In genomic region chr2:27050281-27050995, GRCh38 we compare ENCODE assay signal across 1 cellular context.
TF ChIP-seq lines count a peak whose summit lies in the region.

No MANE protein-coding gene starts in this region.

TF ChIP-seq in K562, 482 proteins besides CTCF, POLR2A, EP300 and RAD21 (continued from another document and continues in another):
- 0 out of 2 replicates have a peak, but pooled peaks have one; percentile 14 for TF ChIP-seq VEZF1 (CRISPR knock-in tag; IDR thresholded peaks at IDR 0.05)
- no peak for TF ChIP-seq ZNF197 (CRISPR knock-in tag; IDR thresholded peaks at IDR 0.05; ENCODE audit: low read depth)
- TF ChIP-seq, protein P1, sequence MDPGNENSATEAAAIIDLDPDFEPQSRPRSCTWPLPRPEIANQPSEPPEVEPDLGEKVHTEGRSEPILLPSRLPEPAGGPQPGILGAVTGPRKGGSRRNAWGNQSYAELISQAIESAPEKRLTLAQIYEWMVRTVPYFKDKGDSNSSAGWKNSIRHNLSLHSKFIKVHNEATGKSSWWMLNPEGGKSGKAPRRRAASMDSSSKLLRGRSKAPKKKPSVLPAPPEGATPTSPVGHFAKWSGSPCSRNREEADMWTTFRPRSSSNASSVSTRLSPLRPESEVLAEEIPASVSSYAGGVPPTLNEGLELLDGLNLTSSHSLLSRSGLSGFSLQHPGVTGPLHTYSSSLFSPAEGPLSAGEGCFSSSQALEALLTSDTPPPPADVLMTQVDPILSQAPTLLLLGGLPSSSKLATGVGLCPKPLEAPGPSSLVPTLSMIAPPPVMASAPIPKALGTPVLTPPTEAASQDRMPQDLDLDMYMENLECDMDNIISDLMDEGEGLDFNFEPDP (CRISPR knock-in tag; IDR thresholded peaks at IDR 0.05), result no peak
- TF ChIP-seq ZNF764 (CRISPR knock-in tag; IDR thresholded peaks at IDR 0.05; ENCODE audit: low read depth), result peak; percentile 77
- TF ChIP-seq POLR2G (IDR thresholded peaks at IDR 0.05; ENCODE audit: low read depth, low read length), result peak; percentile 78
- TF ChIP-seq NONO (IDR thresholded peaks at IDR 0.05; ENCODE audit: low read depth in 2 of 2, low read length in 1 of 2), result no peak; a peak in 1 of 4 replicates
- TF ChIP-seq ZNF551 (CRISPR knock-in tag; IDR thresholded peaks at IDR 0.05), result 0 out of 2 replicates have a peak, but pooled peaks have one; percentile 61
- no peak for TF ChIP-seq HDGF (IDR thresholded peaks at IDR 0.05)
- TF ChIP-seq ZBTB26 (CRISPR knock-in tag; IDR thresholded peaks at IDR 0.05), result 0 out of 2 replicates have a peak, but pooled peaks have one; percentile 7
- peak; percentile 19 for TF ChIP-seq PHF20 (IDR thresholded peaks at IDR 0.05; ENCODE audit: partially characterized antibody)
- no peak for TF ChIP-seq PTRF (tag; IDR thresholded peaks at IDR 0.05)
- no peak for TF ChIP-seq PYGO2 (tag; IDR thresholded peaks at IDR 0.05)
- no peak for TF ChIP-seq ZBTB43 (CRISPR knock-in tag; IDR thresholded peaks at IDR 0.05)
- TF ChIP-seq BDP1 (IDR thresholded peaks at IDR 0.05; ENCODE audit: insufficient read depth, insufficient read length), result peak; percentile 81
- no peak for TF ChIP-seq ZNF444 (CRISPR knock-in tag; IDR thresholded peaks at IDR 0.05)
- peak in 1 of 2 experiments; percentile 52 for TF ChIP-seq NCOA2 (IDR thresholded peaks at IDR 0.05; ENCODE audit: partially characterized antibody in 2 of 2)
- no peak for TF ChIP-seq ZNF3 (CRISPR knock-in tag; IDR thresholded peaks at IDR 0.05)
- no peak for TF ChIP-seq FIP1L1 (IDR thresholded peaks at IDR 0.05; ENCODE audit: low read depth, low read length, poor library complexity, severe bottlenecking)
- no peak for TF ChIP-seq ATF7 (IDR thresholded peaks at IDR 0.05)
- TF ChIP-seq TSHZ1 (CRISPR knock-in tag; IDR thresholded peaks at IDR 0.05), result no peak
- TF ChIP-seq CBFA2T2 (conservative IDR thresholded peaks at IDR 0.05), result no peak
- TF ChIP-seq RBFOX2 (IDR thresholded peaks at IDR 0.05; ENCODE audit: low read depth, low read length), result peak; percentile 55
- 0 out of 2 replicates have a peak, but pooled peaks have one; percentile 12 for TF ChIP-seq SMARCE1 (IDR thresholded peaks at IDR 0.05)
- TF ChIP-seq, protein P2, sequence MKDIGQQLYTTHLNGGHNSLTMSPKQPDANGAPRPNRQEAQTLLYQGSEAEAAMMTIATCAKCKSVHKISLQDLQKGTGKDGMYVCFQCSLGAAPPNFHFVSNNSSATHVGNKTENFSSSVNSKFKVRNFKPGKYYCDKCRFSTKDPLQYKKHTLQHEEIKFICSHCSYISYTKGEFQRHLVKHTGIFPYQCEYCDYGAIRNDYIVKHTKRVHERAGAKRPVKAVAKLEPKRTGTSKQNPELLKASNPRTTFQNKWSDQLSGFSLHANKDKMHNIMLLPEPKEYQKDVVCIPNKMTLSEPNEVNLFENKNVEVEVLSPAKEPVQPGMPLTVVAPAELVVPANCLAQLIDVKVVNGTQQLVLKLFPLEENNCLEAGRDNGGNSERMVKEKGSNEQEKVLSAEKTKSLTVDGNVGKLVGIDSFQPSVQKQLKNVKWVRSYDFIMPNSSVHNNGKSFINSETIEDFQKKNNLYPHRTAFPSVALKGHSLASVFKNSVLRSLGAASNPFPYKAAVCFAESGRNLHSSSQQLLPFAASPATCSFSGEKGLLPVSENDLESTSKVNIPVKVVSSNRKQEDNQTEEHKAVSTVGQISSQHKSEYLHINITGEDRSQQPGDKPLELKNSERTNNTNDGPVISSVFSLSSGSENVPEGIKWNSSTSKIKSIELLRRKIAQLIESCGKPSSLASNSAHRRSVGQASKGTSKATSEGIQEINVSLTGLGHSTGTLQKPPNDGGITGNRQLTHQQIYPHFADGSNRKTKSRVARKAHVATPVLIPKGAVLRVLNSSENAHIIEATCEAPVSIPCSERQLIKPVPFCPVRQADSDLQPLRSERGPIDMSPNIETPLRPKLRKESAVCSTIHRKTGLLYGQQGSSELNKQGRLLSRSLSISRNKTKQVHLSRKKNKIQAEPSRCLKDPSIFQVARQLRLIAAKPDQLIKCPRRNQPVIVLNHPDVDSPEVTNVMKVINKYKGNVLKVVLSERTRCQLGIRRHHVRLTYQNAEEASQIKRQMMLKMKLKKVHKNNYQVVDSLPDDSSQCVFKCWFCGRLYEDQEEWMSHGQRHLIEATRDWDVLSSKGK (CRISPR knock-in tag; IDR thresholded peaks at IDR 0.05), result no peak
- TF ChIP-seq SMARCC2 (IDR thresholded peaks at IDR 0.05; ENCODE audit: low read depth), result no peak
- no peak for TF ChIP-seq TRIM28 (IDR thresholded peaks at IDR 0.05)
- TF ChIP-seq ESRRB (CRISPR knock-in tag; IDR thresholded peaks at IDR 0.05; ENCODE audit: borderline replicate concordance), result 0 out of 2 replicates have a peak, but pooled peaks have one; percentile 80
- TF ChIP-seq ZNF124 (CRISPR knock-in tag; IDR thresholded peaks at IDR 0.05), result no peak
- TF ChIP-seq NFIC (IDR thresholded peaks at IDR 0.05), result peak; percentile 56
- TF ChIP-seq SUPT5H (IDR thresholded peaks at IDR 0.05), result peak; percentile 61
- TF ChIP-seq, protein P3, sequence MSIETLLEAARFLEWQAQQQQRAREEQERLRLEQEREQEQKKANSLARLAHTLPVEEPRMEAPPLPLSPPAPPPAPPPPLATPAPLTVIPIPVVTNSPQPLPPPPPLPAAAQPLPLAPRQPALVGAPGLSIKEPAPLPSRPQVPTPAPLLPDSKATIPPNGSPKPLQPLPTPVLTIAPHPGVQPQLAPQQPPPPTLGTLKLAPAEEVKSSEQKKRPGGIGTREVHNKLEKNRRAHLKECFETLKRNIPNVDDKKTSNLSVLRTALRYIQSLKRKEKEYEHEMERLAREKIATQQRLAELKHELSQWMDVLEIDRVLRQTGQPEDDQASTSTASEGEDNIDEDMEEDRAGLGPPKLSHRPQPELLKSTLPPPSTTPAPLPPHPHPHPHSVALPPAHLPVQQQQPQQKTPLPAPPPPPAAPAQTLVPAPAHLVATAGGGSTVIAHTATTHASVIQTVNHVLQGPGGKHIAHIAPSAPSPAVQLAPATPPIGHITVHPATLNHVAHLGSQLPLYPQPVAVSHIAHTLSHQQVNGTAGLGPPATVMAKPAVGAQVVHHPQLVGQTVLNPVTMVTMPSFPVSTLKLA (conservative IDR thresholded peaks at IDR 0.05), result peak; percentile 33 to 56; a peak in 1 of 4 replicates
- TF ChIP-seq, protein P4, sequence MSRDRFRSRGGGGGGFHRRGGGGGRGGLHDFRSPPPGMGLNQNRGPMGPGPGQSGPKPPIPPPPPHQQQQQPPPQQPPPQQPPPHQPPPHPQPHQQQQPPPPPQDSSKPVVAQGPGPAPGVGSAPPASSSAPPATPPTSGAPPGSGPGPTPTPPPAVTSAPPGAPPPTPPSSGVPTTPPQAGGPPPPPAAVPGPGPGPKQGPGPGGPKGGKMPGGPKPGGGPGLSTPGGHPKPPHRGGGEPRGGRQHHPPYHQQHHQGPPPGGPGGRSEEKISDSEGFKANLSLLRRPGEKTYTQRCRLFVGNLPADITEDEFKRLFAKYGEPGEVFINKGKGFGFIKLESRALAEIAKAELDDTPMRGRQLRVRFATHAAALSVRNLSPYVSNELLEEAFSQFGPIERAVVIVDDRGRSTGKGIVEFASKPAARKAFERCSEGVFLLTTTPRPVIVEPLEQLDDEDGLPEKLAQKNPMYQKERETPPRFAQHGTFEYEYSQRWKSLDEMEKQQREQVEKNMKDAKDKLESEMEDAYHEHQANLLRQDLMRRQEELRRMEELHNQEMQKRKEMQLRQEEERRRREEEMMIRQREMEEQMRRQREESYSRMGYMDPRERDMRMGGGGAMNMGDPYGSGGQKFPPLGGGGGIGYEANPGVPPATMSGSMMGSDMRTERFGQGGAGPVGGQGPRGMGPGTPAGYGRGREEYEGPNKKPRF (IDR thresholded peaks at IDR 0.05; ENCODE audit: low read depth, low read length), result no peak
- TF ChIP-seq NEUROD1 (IDR thresholded peaks at IDR 0.05; ENCODE audit: borderline replicate concordance, low read depth, low read length, partially characterized antibody), result no peak
- no peak for TF ChIP-seq U2AF2 (optimal IDR thresholded peaks at IDR 0.05; ENCODE audit: low read depth, low read length)
- TF ChIP-seq JUN (IDR thresholded peaks at IDR 0.05; ENCODE audit: borderline replicate concordance, low read depth, low read length), result no peak
- TF ChIP-seq JUN (CRISPR knock-in tag; IDR thresholded peaks at IDR 0.05; ENCODE audit: borderline replicate concordance), result peak; percentile 44; the same call in 1 of the 2 replicates
- no peak for TF ChIP-seq ARID2 (IDR thresholded peaks at IDR 0.05)
- no peak for TF ChIP-seq USF1 (CRISPR knock-in tag; IDR thresholded peaks at IDR 0.05)
- peak; percentile 18; the same call in 1 of the 2 replicates for TF ChIP-seq CBFA2T3 (IDR thresholded peaks at IDR 0.05)
- peak; percentile 62; the same call in 1 of the 2 replicates for TF ChIP-seq SREBF1 (IDR thresholded peaks at IDR 0.05; ENCODE audit: borderline replicate concordance, low read depth, low read length)
- no peak for TF ChIP-seq OTX1 (CRISPR knock-in tag; IDR thresholded peaks at IDR 0.05)
- no peak for TF ChIP-seq SRSF1 (IDR thresholded peaks at IDR 0.05; ENCODE audit: low read depth, low read length)
- TF ChIP-seq ZNF212 (CRISPR knock-in tag; IDR thresholded peaks at IDR 0.05), result no peak
- 0 out of 2 replicates have a peak, but pooled peaks have one; percentile 59 for TF ChIP-seq PHTF2 (CRISPR knock-in tag; IDR thresholded peaks at IDR 0.05)
- no peak for TF ChIP-seq CBFB (CRISPR knock-in tag; IDR thresholded peaks at IDR 0.05)
- peak; percentile 85 for TF ChIP-seq ADNP (tag; IDR thresholded peaks at IDR 0.05)
- 0 out of 2 replicates have a peak, but pooled peaks have one; percentile 43 for TF ChIP-seq SMAD3 (CRISPR knock-in tag; conservative IDR thresholded peaks at IDR 0.05)
- TF ChIP-seq, protein P5, sequence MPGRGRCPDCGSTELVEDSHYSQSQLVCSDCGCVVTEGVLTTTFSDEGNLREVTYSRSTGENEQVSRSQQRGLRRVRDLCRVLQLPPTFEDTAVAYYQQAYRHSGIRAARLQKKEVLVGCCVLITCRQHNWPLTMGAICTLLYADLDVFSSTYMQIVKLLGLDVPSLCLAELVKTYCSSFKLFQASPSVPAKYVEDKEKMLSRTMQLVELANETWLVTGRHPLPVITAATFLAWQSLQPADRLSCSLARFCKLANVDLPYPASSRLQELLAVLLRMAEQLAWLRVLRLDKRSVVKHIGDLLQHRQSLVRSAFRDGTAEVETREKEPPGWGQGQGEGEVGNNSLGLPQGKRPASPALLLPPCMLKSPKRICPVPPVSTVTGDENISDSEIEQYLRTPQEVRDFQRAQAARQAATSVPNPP (IDR thresholded peaks at IDR 0.05; ENCODE audit: borderline replicate concordance, insufficient read depth, insufficient read length), result no peak
- TF ChIP-seq ZBTB8A (IDR thresholded peaks at IDR 0.05; ENCODE audit: partially characterized antibody), result peak; percentile 63
